In genomic region chr12:68331869-68332725, GRCh38 we compare ENCODE assay signal across 8 cellular contexts. TPM values are rescaled to one million over a fixed set of nuclear protein-coding genes. Genes with fewer than 3 reads are reported as not detected.
A peak's percentile ranks its signal among the peaks of the same experiment; 100 is the strongest.
DNase-seq lines count a peak whose midpoint lies in the region; ATAC-seq and TF ChIP-seq lines count a peak whose summit lies in the region.

Gene MDM1 (minus strand): TSS chr12:68332362. CDS start chr12:68332245, 117 bp downstream.

- intact Hi-C loops in dendritic cell treated with granulocyte-macrophage colony-stimulating factor and Interleukin-4, amounts not matched to agents 40 ng/mL and 50 ng/mL, for 4 days (cut with micrococcal nuclease): loop anchor here (2.0 to 5.0 kb wide), 3 partner anchors 279 to 415 kb away; partner anchors contain the start of genes NUP107, RAP1B and SLC35E3

- peaks cover 6% of the 10 kb centered on the region; the same call in 1 of the 2 replicates for H3K4me1 ChIP-seq in BE2C

- peak within 1 kb of the TSS; percentile 85 for H3K27ac Mint-ChIP-seq in activated CD4-positive, alpha-beta T cell treated with anti-CD3 and anti-CD28 coated beads, Interleukin-2, amount 10 ng/mL, durations not matched to agents 7 days and 5 days
- H3K27ac Mint-ChIP-seq in dendritic cell treated with granulocyte-macrophage colony-stimulating factor and Interleukin-4, amounts not matched to agents 40 ng/mL and 50 ng/mL, for 4 days: peak within 1 kb of the TSS; percentile 85

- POLR2A ChIA-PET in activated CD4-positive, alpha-beta T cell treated with anti-CD3 and anti-CD28 coated beads, Interleukin-2, amount 10 ng/mL, durations not matched to agents 7 days and 5 days (lab: Charles Lee): interaction anchor here (0.6 kb wide), 1 partner anchor 317 kb away, joined by 6 read pairs; no protein-coding TSS in a partner anchor

- CTCF ChIA-PET in activated CD4-positive, alpha-beta T cell treated with anti-CD3 and anti-CD28 coated beads, Interleukin-2, amount 10 ng/mL, durations not matched to agents 7 days and 5 days (lab: Charles Lee): interaction anchor here (0.6 to 1.2 kb wide), 2 partner anchors 22 to 273 kb away, joined by 3 read pairs; no protein-coding TSS in a partner anchor

- H3K4me3 ChIP-seq in BE2C (ENCODE audit: low read depth, low read length): peak within 1 kb of the TSS; percentile 84

- H3K27me3 ChIP-seq in BE2C: no peaks in the 10 kb centered on the region

- H3K4me1 Mint-ChIP-seq in activated CD4-positive, alpha-beta T cell treated with anti-CD3 and anti-CD28 coated beads, Interleukin-2, amount 10 ng/mL, durations not matched to agents 7 days and 5 days: peaks cover 50% of the 10 kb centered on the region
- H3K4me1 Mint-ChIP-seq in dendritic cell treated with granulocyte-macrophage colony-stimulating factor and Interleukin-4, amounts not matched to agents 40 ng/mL and 50 ng/mL, for 4 days (ENCODE audit: low read depth): peaks cover 41% of the 10 kb centered on the region

- peak; percentile 97 for ATAC-seq in GM19328 (IDR thresholded peaks at IDR 0.05; ENCODE audit: unreplicated experiment)
- ATAC-seq in HG03520 (IDR thresholded peaks at IDR 0.05; ENCODE audit: unreplicated experiment): peak; percentile 98
- peak; percentile 96 for ATAC-seq in left lobe of liver

- peaks cover 13% of the 10 kb centered on the region for H3K36me3 Mint-ChIP-seq in activated CD4-positive, alpha-beta T cell treated with anti-CD3 and anti-CD28 coated beads, Interleukin-2, amount 10 ng/mL, durations not matched to agents 7 days and 5 days (ENCODE audit: low read depth)
- H3K36me3 Mint-ChIP-seq in dendritic cell treated with granulocyte-macrophage colony-stimulating factor and Interleukin-4, amounts not matched to agents 40 ng/mL and 50 ng/mL, for 4 days (ENCODE audit: low read depth): no peaks in the 10 kb centered on the region

- no peaks in the 10 kb centered on the region for H3K9me3 Mint-ChIP-seq in activated CD4-positive, alpha-beta T cell treated with anti-CD3 and anti-CD28 coated beads, Interleukin-2, amount 10 ng/mL, durations not matched to agents 7 days and 5 days
- no peaks in the 10 kb centered on the region for H3K9me3 Mint-ChIP-seq in dendritic cell treated with granulocyte-macrophage colony-stimulating factor and Interleukin-4, amounts not matched to agents 40 ng/mL and 50 ng/mL, for 4 days

- TF ChIP-seq CTCF in BE2C (IDR thresholded peaks at IDR 0.05; ENCODE audit: low read depth, low read length): no peak

- H3K9me3 ChIP-seq in BE2C: no peaks in the 10 kb centered on the region

- no peaks in the 10 kb centered on the region; the same call in 1 of the 2 replicates for H3K36me3 ChIP-seq in BE2C

- H3K27me3 Mint-ChIP-seq in activated CD4-positive, alpha-beta T cell treated with anti-CD3 and anti-CD28 coated beads, Interleukin-2, amount 10 ng/mL, durations not matched to agents 7 days and 5 days: peaks cover 3% of the 10 kb centered on the region
- no peaks in the 10 kb centered on the region for H3K27me3 Mint-ChIP-seq in dendritic cell treated with granulocyte-macrophage colony-stimulating factor and Interleukin-4, amounts not matched to agents 40 ng/mL and 50 ng/mL, for 4 days

- H3K4me3 Mint-ChIP-seq in activated CD4-positive, alpha-beta T cell treated with anti-CD3 and anti-CD28 coated beads, Interleukin-2, amount 10 ng/mL, durations not matched to agents 7 days and 5 days: peak within 1 kb of the TSS; percentile 87
- H3K4me3 Mint-ChIP-seq in dendritic cell treated with granulocyte-macrophage colony-stimulating factor and Interleukin-4, amounts not matched to agents 40 ng/mL and 50 ng/mL, for 4 days: peak within 1 kb of the TSS; percentile 85

- DNase-seq in BE2C: peak; percentile 98
- peak; percentile 98 for DNase-seq in NCI-H69 (lab: John Stamatoyannopoulos, UW)
- DNase-seq in activated CD4-positive, alpha-beta T cell treated with anti-CD3 and anti-CD28 coated beads, Interleukin-2, amount 10 ng/mL, durations not matched to agents 7 days and 5 days: peak; percentile 97
- DNase-seq in left lobe of liver (ENCODE audit: low spot score): peak; percentile 98
- DNase-seq in stimulated activated CD4-positive, alpha-beta T cell treated with anti-CD3 and anti-CD28 coated beads, Interleukin-2, amount 100 ng/mL, for 4 hours (ENCODE audit: low read depth): peak; percentile 95

RNA-seq across cellular contexts. Expression of gene MDM1, which starts in this region (rescaled TPM):
- 2.5 TPM for polyA plus RNA-seq in BE2C (2012; ENCODE audit: insufficient read depth, insufficient read length, low read depth)
- total RNA-seq in activated CD4-positive, alpha-beta T cell treated with anti-CD3 and anti-CD28 coated beads, Interleukin-2, amount 10 ng/mL, durations not matched to agents 7 days and 5 days: 10 to 100 TPM; 25.2 to 28.4 TPM
- 4.6 TPM for total RNA-seq in left lobe of liver

Comparison
In these comparisons a context has a peak if more than half of its experiments do, and no peak if none do; other contexts are left out.
1. Peak in every context shown above with its lines: DNase-seq, ATAC-seq and H3K4me3 ChIP-seq.